Comparison of ENCODE assay signal across 18 cellular contexts in the genomic region with DNA sequence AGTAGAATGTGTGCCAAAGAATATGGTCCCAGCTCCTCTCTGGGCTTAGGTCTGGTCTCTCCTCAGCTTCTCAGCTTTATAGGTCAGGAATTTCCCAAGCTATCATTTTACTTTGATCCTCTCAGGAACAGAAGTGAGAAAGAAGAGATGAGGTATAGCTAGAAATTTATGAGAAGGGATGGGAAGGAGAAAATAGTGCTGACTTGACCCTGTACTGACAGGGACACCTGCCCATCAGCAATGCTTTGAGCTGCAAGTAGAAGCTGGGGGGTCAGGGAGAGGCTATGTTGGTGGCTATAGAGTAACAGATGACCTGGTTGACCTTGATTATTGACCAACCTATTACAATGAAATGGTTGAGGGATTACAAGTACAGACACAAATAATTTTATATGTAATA.
DNase-seq lines count a peak whose midpoint lies in the region; ATAC-seq and TF ChIP-seq lines count a peak whose summit lies in the region.
"Had no signal": no experiment of that assay in that cellular context is flagged by ENCODE, and none has a peak within 500 bp of the region (broad histone marks: within the 10 kb centered on the region; RNA-seq: fewer than 3 reads in every experiment).

No MANE protein-coding gene starts in this region.

- ATAC-seq in gastroesophageal sphincter, result no peak
- ATAC-seq: activated CD4-positive, CD25-positive, alpha-beta regulatory T cell treated with anti-CD3 and anti-CD28 coated beads, Interleukin-2, amount 50 U/mL, for 24 hours had no signal

- H3K9me3 ChIP-seq in gastroesophageal sphincter, result no peaks in the 10 kb centered on the region
- H3K9me3 ChIP-seq in transverse colon, result no peaks in the 10 kb centered on the region
- H3K9me3 ChIP-seq: upper lobe of right lung had no signal

- POLR2A ChIA-PET in activated CD4-positive, alpha-beta memory T cell treated with anti-CD3 and anti-CD28 coated beads, Interleukin-2, amount 10 ng/mL, durations not matched to agents 7 days and 5 days (lab: Charles Lee), result interaction anchor here (0.5 to 3.2 kb wide), 14 partner anchors 16 to 242 kb away, joined by 3 to 12 read pairs (median 4); partner anchors contain the start of gene SFT2D2
- POLR2A ChIA-PET in activated CD4-positive, alpha-beta memory T cell treated with anti-CD3 and anti-CD28 coated beads for 36 hours (lab: Charles Lee), result no interaction called here

- TF ChIP-seq EP300 in gastroesophageal sphincter (IDR thresholded peaks at IDR 0.05), result no peak
- no peak for TF ChIP-seq EP300 in transverse colon (IDR thresholded peaks at IDR 0.05; ENCODE audit: low read depth)

- H3K4me1 Mint-ChIP-seq in activated CD4-positive, alpha-beta memory T cell treated with anti-CD3 and anti-CD28 coated beads, Interleukin-2, amount 10 ng/mL, durations not matched to agents 7 days and 5 days, result peaks cover 62% of the 10 kb centered on the region
- H3K4me1 Mint-ChIP-seq in activated CD4-positive, alpha-beta memory T cell treated with anti-CD3 and anti-CD28 coated beads for 36 hours (ENCODE audit: low read depth), result peaks cover 58% of the 10 kb centered on the region

- H3K9me3 Mint-ChIP-seq in activated CD4-positive, alpha-beta memory T cell treated with anti-CD3 and anti-CD28 coated beads, Interleukin-2, amount 10 ng/mL, durations not matched to agents 7 days and 5 days, result peaks cover 15% of the 10 kb centered on the region
- H3K9me3 Mint-ChIP-seq in activated CD4-positive, alpha-beta memory T cell treated with anti-CD3 and anti-CD28 coated beads for 36 hours, result peaks cover 9% of the 10 kb centered on the region

- CTCF ChIA-PET in activated CD4-positive, alpha-beta memory T cell treated with anti-CD3 and anti-CD28 coated beads, Interleukin-2, amount 10 ng/mL, durations not matched to agents 7 days and 5 days (lab: Charles Lee), result interaction anchor here (0.8 to 3.9 kb wide), 8 partner anchors 15 to 881 kb away, joined by 3 to 36 read pairs (median 4); no protein-coding TSS in a partner anchor
- CTCF ChIA-PET in activated CD4-positive, alpha-beta memory T cell treated with anti-CD3 and anti-CD28 coated beads for 36 hours (lab: Charles Lee), result interaction anchor here (0.9 to 2.7 kb wide), 3 partner anchors 30 to 234 kb away, joined by 3 to 12 read pairs (median 9); no protein-coding TSS in a partner anchor

- no peak for DNase-seq in activated CD4-positive, alpha-beta memory T cell treated with anti-CD3 and anti-CD28 coated beads, Interleukin-2, amount 10 ng/mL, durations not matched to agents 7 days and 5 days
- DNase-seq in activated CD4-positive, alpha-beta memory T cell treated with anti-CD3 and anti-CD28 coated beads for 36 hours, result no peak
- DNase-seq in transverse colon (no peak), NCI-H146 treated with DMSO at 0.1 percent for 48 hours (lab: John Stamatoyannopoulos, UW; ENCODE audit: unreplicated experiment) (no peak), HK-2 (ENCODE audit: unreplicated experiment) (no peak), brain microvascular endothelial cell (no peak)
- DNase-seq: activated CD8-positive, alpha-beta memory T cell treated with anti-CD3 and anti-CD28 coated beads, Interleukin-2, amount 50 U/mL, for 4 hours; heart left ventricle; MM.1S; NCI-H187; stimulated activated CD4-positive, alpha-beta T cell treated with anti-CD3 and anti-CD28 coated beads, Interleukin-15, amount 100 ng/mL, for 24 hours; stimulated activated naive CD4-positive, alpha-beta T cell; upper lobe of right lung had no signal

- intact Hi-C loops in activated CD4-positive, alpha-beta memory T cell treated with anti-CD3 and anti-CD28 coated beads for 36 hours (cut with micrococcal nuclease), result loop anchor here (5.0 kb wide), 3 partner anchors 47 to 898 kb away; partner anchors contain the start of genes BLZF1 and NME7
- intact Hi-C loops in transverse colon (cut with DNase I; ENCODE audit: low total_unique reads), result no loop called here

- H3K27ac ChIP-seq in VCaP, result peak overlapping the region; percentile 78
- H3K27ac ChIP-seq in gastroesophageal sphincter, result peak overlapping the region in 3 of 4 donors; percentile 21 to 57 (median 43)
- H3K27ac ChIP-seq in transverse colon, result peak overlapping the region; percentile 47 to 67 (median 56)
- H3K27ac ChIP-seq in brain microvascular endothelial cell, result no peak overlapping the region
- H3K27ac ChIP-seq: upper lobe of right lung had no signal

- H3K27me3 Mint-ChIP-seq in activated CD4-positive, alpha-beta memory T cell treated with anti-CD3 and anti-CD28 coated beads, Interleukin-2, amount 10 ng/mL, durations not matched to agents 7 days and 5 days, result no peaks in the 10 kb centered on the region
- no peaks in the 10 kb centered on the region for H3K27me3 Mint-ChIP-seq in activated CD4-positive, alpha-beta memory T cell treated with anti-CD3 and anti-CD28 coated beads for 36 hours
- H3K27me3 Mint-ChIP-seq: activated naive CD4-positive, alpha-beta T cell treated with anti-CD3 and anti-CD28 coated beads, Interleukin-2, amount 50 U/mL, for 24 hours had no signal

- in situ Hi-C loops in transverse colon (cut with MboI; ENCODE audit: low pct_ligation_motif_present in 1 of 4, low pct_unique_long_range_greater_than_20kb in 1 of 4, low sequenced_read_pairs in 3 of 4), result loop anchor here in 1 of 4 donors (25.0 kb wide), 1 partner anchor 643 kb away; the partner anchor contains the start of gene ATP1B1
- in situ Hi-C loops in brain microvascular endothelial cell (cut with HindIII; ENCODE audit: low pct_ligation_motif_present, low sequenced_read_pairs), result no loop called here

- TF ChIP-seq CTCF in VCaP (conservative IDR thresholded peaks at IDR 0.05) (no peak), gastroesophageal sphincter (IDR thresholded peaks at IDR 0.05) (no peak), transverse colon (IDR thresholded peaks at IDR 0.05) (no peak), brain microvascular endothelial cell (IDR thresholded peaks at IDR 0.05; ENCODE audit: low read depth, low read length, missing control alignments) (no peak)

- H3K4me1 ChIP-seq in gastroesophageal sphincter (peaks cover 28 to 51% (median 49%) of the 10 kb centered on the region in 3 donors), transverse colon (peaks cover 27 to 56% (median 35%) of the 10 kb centered on the region in 4 donors)

- no peaks in the 10 kb centered on the region for H3K36me3 ChIP-seq in gastroesophageal sphincter
- H3K36me3 ChIP-seq in transverse colon, result no peaks in the 10 kb centered on the region
- no peaks in the 10 kb centered on the region for H3K36me3 ChIP-seq in brain microvascular endothelial cell (replicated peaks)
- H3K36me3 ChIP-seq: heart left ventricle, upper lobe of right lung had no signal

- H3K27me3 ChIP-seq in gastroesophageal sphincter, result no peaks in the 10 kb centered on the region
- no peaks in the 10 kb centered on the region for H3K27me3 ChIP-seq in transverse colon
- no peaks in the 10 kb centered on the region for H3K27me3 ChIP-seq in brain microvascular endothelial cell (replicated peaks)
- H3K27me3 ChIP-seq: heart left ventricle, upper lobe of right lung had no signal

- H3K27ac Mint-ChIP-seq in activated CD4-positive, alpha-beta memory T cell treated with anti-CD3 and anti-CD28 coated beads, Interleukin-2, amount 10 ng/mL, durations not matched to agents 7 days and 5 days, result peak overlapping the region; percentile 9
- H3K27ac Mint-ChIP-seq in activated CD4-positive, alpha-beta memory T cell treated with anti-CD3 and anti-CD28 coated beads for 36 hours, result no peak overlapping the region
- H3K27ac Mint-ChIP-seq: activated naive CD4-positive, alpha-beta T cell treated with anti-CD3 and anti-CD28 coated beads, Interleukin-2, amount 50 U/mL, for 24 hours had no signal

- TF ChIP-seq POLR2A in gastroesophageal sphincter (IDR thresholded peaks at IDR 0.05) (no peak), transverse colon (IDR thresholded peaks at IDR 0.05) (no peak)

- H3K4me3 ChIP-seq in gastroesophageal sphincter (no peak overlapping the region), transverse colon (no peak overlapping the region), brain microvascular endothelial cell (ENCODE audit: low read depth, low read length) (no peak overlapping the region)
- H3K4me3 ChIP-seq: heart left ventricle, lung, upper lobe of right lung had no signal

- no peak overlapping the region for H3K4me3 Mint-ChIP-seq in activated CD4-positive, alpha-beta memory T cell treated with anti-CD3 and anti-CD28 coated beads, Interleukin-2, amount 10 ng/mL, durations not matched to agents 7 days and 5 days
- no peak overlapping the region for H3K4me3 Mint-ChIP-seq in activated CD4-positive, alpha-beta memory T cell treated with anti-CD3 and anti-CD28 coated beads for 36 hours

- H3K36me3 Mint-ChIP-seq in activated CD4-positive, alpha-beta memory T cell treated with anti-CD3 and anti-CD28 coated beads, Interleukin-2, amount 10 ng/mL, durations not matched to agents 7 days and 5 days (ENCODE audit: low read depth), result peaks cover 17% of the 10 kb centered on the region
- peaks cover 3% of the 10 kb centered on the region for H3K36me3 Mint-ChIP-seq in activated CD4-positive, alpha-beta memory T cell treated with anti-CD3 and anti-CD28 coated beads for 36 hours
